In genomic region chr7:135173916-135174315, GRCh38 we compare ENCODE assay signal across 10 cellular contexts. TPM values are rescaled to one million over a fixed set of nuclear protein-coding genes. Genes with fewer than 3 reads are reported as not detected.
"Had no signal": no experiment of that assay in that cellular context is flagged by ENCODE, and none has a peak within 500 bp of the region (broad histone marks: within the 10 kb centered on the region; RNA-seq: fewer than 3 reads in every experiment).

No MANE protein-coding gene starts in this region.

RNA-seq across cellular contexts. Expression of gene STRA8, which starts 59.7 kb away (rescaled TPM):
- total RNA-seq: activated CD8-positive, alpha-beta T cell treated with anti-CD3 and anti-CD28 coated beads for 36 hours; activated T-cell treated with anti-CD3 and anti-CD28 coated beads, Interleukin-2, amount 50 U/mL, for 4 hours; activated T-helper 1 cell treated with anti-CD3 and anti-CD28 coated beads, Interleukin-12 subunit alpha, Interleukin-12 subunit beta, Interleukin-2, Interleukin-4 antibody, amounts not matched to agents 30 ng/mL and 10 ng/mL and 1 ng/mL, durations not matched to agents 14 hours and 24 hours and 36 hours; bronchial epithelial cell; LHCN-M2; NCI-H460; RPMI7951; SJCRH30; T-helper 1 cell treated with Interleukin-12 subunit alpha and Interleukin-12 subunit beta and Interleukin-4 antibody, amounts not matched to agents 30 ng/mL and 1 ng/mL, for 36 hours; T-helper 2 cell treated with Interferon-gamma antibody and Interleukin-4, amounts not matched to agents 100 ng/mL and 5 ng/mL, for 36 hours had no signal
